16 cellular contexts compared by ENCODE assay signal in the genomic region with DNA sequence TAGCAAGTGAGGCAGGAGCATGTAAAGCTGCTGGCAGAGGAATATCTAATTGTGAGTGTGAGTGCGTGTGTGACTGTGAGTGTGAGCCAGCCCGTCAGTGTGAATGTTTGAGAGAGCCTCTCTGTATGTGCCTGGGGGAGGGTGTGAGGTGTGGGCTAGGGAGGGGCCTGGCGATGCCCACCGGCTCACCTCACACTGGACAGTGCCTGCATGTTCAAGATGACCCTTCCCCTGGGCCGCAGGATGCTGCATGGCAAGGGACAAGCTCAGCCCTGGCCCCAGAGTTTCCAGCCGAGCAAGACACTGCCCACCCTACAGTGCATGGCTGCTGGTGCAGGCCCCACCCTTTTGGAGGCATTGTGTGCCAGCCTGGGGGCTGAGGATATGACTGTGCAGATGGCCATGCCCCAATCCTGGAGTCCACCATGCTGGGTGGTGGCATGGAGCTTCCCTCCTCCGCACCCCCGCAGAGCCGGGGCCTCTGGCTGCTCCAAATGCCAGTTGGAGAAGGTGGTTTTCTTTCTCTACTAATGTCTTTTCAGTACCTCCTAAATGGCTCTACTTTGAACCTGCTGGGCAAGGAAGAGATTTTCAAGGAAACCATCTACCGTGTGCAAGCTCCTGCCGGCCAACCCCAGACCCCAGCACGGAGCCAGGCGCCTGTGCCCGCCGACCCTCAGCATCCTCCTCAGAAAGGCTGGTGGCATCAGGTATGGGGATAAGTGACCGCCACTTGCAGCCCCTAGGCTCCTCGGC. TPM values are rescaled to one million over a fixed set of nuclear protein-coding genes. Genes with fewer than 3 reads are reported as not detected.
DNase-seq lines count a peak whose midpoint lies in the region; ATAC-seq, FAIRE-seq and TF ChIP-seq lines count a peak whose summit lies in the region.
"Had no signal": no experiment of that assay in that cellular context is flagged by ENCODE, and none has a peak within 500 bp of the region (broad histone marks: within the 10 kb centered on the region; RNA-seq: fewer than 3 reads in every experiment).

No MANE protein-coding gene starts in this region.

- no peak overlapping the region for H3K4me3 ChIP-seq in neutrophil (ENCODE audit: low read depth in 1 of 2, low read length in 1 of 2)
- H3K4me3 ChIP-seq: BLaER1, breast epithelium, prostate gland had no signal

- no peak for ATAC-seq in GM21825 (IDR thresholded peaks at IDR 0.05; ENCODE audit: unreplicated experiment)
- ATAC-seq: activated T-cell treated with anti-CD3 and anti-CD28 coated beads, Interleukin-2, amount 50 U/mL, for 4 hours had no signal

- intact Hi-C loops in CD14-positive monocyte (cut with micrococcal nuclease) = no loop called here
- intact Hi-C loops in dendritic cell treated with granulocyte-macrophage colony-stimulating factor and Interleukin-4, amounts not matched to agents 40 ng/mL and 50 ng/mL, for 4 days (cut with micrococcal nuclease) = no loop called here

- H3K27me3 ChIP-seq in neutrophil = no peaks in the 10 kb centered on the region
- H3K27me3 ChIP-seq: BLaER1, breast epithelium had no signal

- peaks cover 50 to 67% of the 10 kb centered on the region in 2 donors for H3K36me3 Mint-ChIP-seq in CD14-positive monocyte
- H3K36me3 Mint-ChIP-seq in dendritic cell treated with granulocyte-macrophage colony-stimulating factor and Interleukin-4, amounts not matched to agents 40 ng/mL and 50 ng/mL, for 4 days (ENCODE audit: low read depth) = peaks cover 65% of the 10 kb centered on the region

- no peak for FAIRE-seq in frontal cortex (lab: Jason Lieb, UNC)
- FAIRE-seq: endometrium had no signal

- peaks cover 63% of the 10 kb centered on the region for H3K36me3 ChIP-seq in neutrophil
- H3K36me3 ChIP-seq: breast epithelium, prostate gland had no signal

- H3K27me3 Mint-ChIP-seq in CD14-positive monocyte (ENCODE audit: low read depth in 3 of 3) = no peaks in the 10 kb centered on the region
- H3K27me3 Mint-ChIP-seq in dendritic cell treated with granulocyte-macrophage colony-stimulating factor and Interleukin-4, amounts not matched to agents 40 ng/mL and 50 ng/mL, for 4 days = no peaks in the 10 kb centered on the region

- H3K4me1 ChIP-seq in neutrophil (ENCODE audit: control insufficient read depth in 1 of 2, insufficient read depth in 1 of 2, low read depth in 1 of 2, low read length in 1 of 2) = peaks cover 77 to 92% of the 10 kb centered on the region in 2 experiments
- H3K4me1 ChIP-seq: breast epithelium, prostate gland had no signal

- H3K27ac ChIP-seq in neutrophil = peak overlapping the region; percentile 81
- H3K27ac ChIP-seq: BLaER1, breast epithelium, prostate gland, VCaP had no signal

- H3K27ac Mint-ChIP-seq in CD14-positive monocyte = peak overlapping the region in 4 of 7 donors; percentile 7 to 78 (median 36)
- peak overlapping the region; percentile 48 for H3K27ac Mint-ChIP-seq in dendritic cell treated with granulocyte-macrophage colony-stimulating factor and Interleukin-4, amounts not matched to agents 40 ng/mL and 50 ng/mL, for 4 days

- H3K9me3 Mint-ChIP-seq in CD14-positive monocyte = peaks cover 0 to 3% (median 0%) of the 10 kb centered on the region in 7 donors
- H3K9me3 Mint-ChIP-seq in dendritic cell treated with granulocyte-macrophage colony-stimulating factor and Interleukin-4, amounts not matched to agents 40 ng/mL and 50 ng/mL, for 4 days = no peaks in the 10 kb centered on the region
- H3K9me3 Mint-ChIP-seq: activated T-cell treated with anti-CD3 and anti-CD28 coated beads, Interleukin-2, amount 50 U/mL, for 4 hours had no signal

- peaks cover 83% of the 10 kb centered on the region for H3K4me1 Mint-ChIP-seq in CD14-positive monocyte
- H3K4me1 Mint-ChIP-seq in dendritic cell treated with granulocyte-macrophage colony-stimulating factor and Interleukin-4, amounts not matched to agents 40 ng/mL and 50 ng/mL, for 4 days (ENCODE audit: low read depth) = peaks cover 92% of the 10 kb centered on the region

- DNase-seq in CD14-positive monocyte (ENCODE audit: low spot score) (no peak), D341Med (ENCODE audit: low spot score) (peak; percentile 12), epidermal melanocyte (ENCODE audit: insufficient read length, low spot score) (no peak), frontal cortex (ENCODE audit: low spot score in 2 of 2) (no peak)
- DNase-seq: activated T-cell treated with anti-CD3 and anti-CD28 coated beads, Interleukin-2, amount 50 U/mL, for 4 hours; NCI-H1105 treated with DMSO at 0.1 percent for 48 hours; NCI-H2227 treated with DMSO at 0.1 percent for 48 hours had no signal

- H3K9me3 ChIP-seq in neutrophil = no peaks in the 10 kb centered on the region
- H3K9me3 ChIP-seq: breast epithelium, prostate gland had no signal

- H3K4me3 Mint-ChIP-seq in CD14-positive monocyte = no peak overlapping the region
- H3K4me3 Mint-ChIP-seq in dendritic cell treated with granulocyte-macrophage colony-stimulating factor and Interleukin-4, amounts not matched to agents 40 ng/mL and 50 ng/mL, for 4 days = no peak overlapping the region
- H3K4me3 Mint-ChIP-seq: activated T-cell treated with anti-CD3 and anti-CD28 coated beads, Interleukin-2, amount 50 U/mL, for 4 hours had no signal

- TF ChIP-seq CTCF in CD14-positive monocyte (IDR thresholded peaks at IDR 0.05) (no peak), neutrophil (IDR thresholded peaks at IDR 0.05) (no peak)

RNA-seq across cellular contexts. Expression of gene FGD3, which starts 27.6 kb away (rescaled TPM):
- 10 to 100 TPM; 32.4 to 56.2 TPM for polyA plus RNA-seq in CD14-positive monocyte
- total RNA-seq in frontal cortex = 17.9 TPM
- total RNA-seq: G401 had no signal
